In genomic region chr1:30043256-30043655, GRCh38 we compare ENCODE assay signal across 22 cellular contexts.
"Had no signal": no experiment of that assay in that cellular context is flagged by ENCODE, and none has a peak within 500 bp of the region (broad histone marks: within the 10 kb centered on the region; RNA-seq: fewer than 3 reads in every experiment).

No MANE protein-coding gene starts in this region.

- H3K4me3 ChIP-seq: pancreas, prostate gland, sigmoid colon, tibial nerve, vagina had no signal

- ATAC-seq: activated naive CD8-positive, alpha-beta T cell treated with anti-CD3 and anti-CD28 coated beads, Interleukin-2, amount 50 U/mL, for 24 hours; left cardiac atrium; left ventricle myocardium superior; pancreas had no signal

- H3K9me3 Mint-ChIP-seq: activated naive CD4-positive, alpha-beta T cell treated with anti-CD3 and anti-CD28 coated beads, Interleukin-2, amount 50 U/mL, for 24 hours; activated naive CD8-positive, alpha-beta T cell treated with anti-CD3 and anti-CD28 coated beads, Interleukin-2, amount 50 U/mL, for 24 hours; activated T-helper 2 cell treated with anti-CD3 and anti-CD28 coated beads, Interferon-gamma antibody, Interleukin-2, Interleukin-4, amounts not matched to agents 10 μg/mL and 5 μg/mL and 100 μg/mL, durations not matched to agents 14 hours and 24 hours and 36 hours; dendritic cell treated with granulocyte-macrophage colony-stimulating factor and Interleukin-4, amounts not matched to agents 40 ng/mL and 50 ng/mL, for 4 days had no signal

- H3K27ac ChIP-seq: epithelial cell of prostate, pancreas, prostate gland, sigmoid colon, tibial nerve, vagina had no signal

- H3K36me3 Mint-ChIP-seq: activated naive CD4-positive, alpha-beta T cell treated with anti-CD3 and anti-CD28 coated beads, Interleukin-2, amount 50 U/mL, for 24 hours had no signal

- H3K27me3 Mint-ChIP-seq: activated CD4-positive, alpha-beta memory T cell treated with anti-CD3 and anti-CD28 coated beads, Interleukin-2, amount 10 ng/mL, durations not matched to agents 7 days and 5 days; activated CD4-positive, alpha-beta T cell treated with anti-CD3 and anti-CD28 coated beads, Interleukin-2, amount 10 ng/mL, durations not matched to agents 24 days and 14 days; dendritic cell treated with granulocyte-macrophage colony-stimulating factor and Interleukin-4, amounts not matched to agents 40 ng/mL and 50 ng/mL, for 4 days had no signal

- H3K27me3 ChIP-seq: pancreas, tibial nerve, vagina had no signal

- H3K36me3 ChIP-seq: pancreas, prostate gland, sigmoid colon, tibial nerve, vagina had no signal

- H3K4me1 ChIP-seq: pancreas, prostate gland, sigmoid colon, tibial nerve, vagina had no signal

- DNase-seq: activated CD4-positive, alpha-beta memory T cell treated with anti-CD3 and anti-CD28 coated beads, Interleukin-2, amount 10 ng/mL, durations not matched to agents 7 days and 5 days; activated CD4-positive, alpha-beta T cell treated with anti-CD3 and anti-CD28 coated beads, Interleukin-2, amount 10 ng/mL, durations not matched to agents 24 days and 14 days; activated CD4-positive, CD25-positive, alpha-beta regulatory T cell treated with anti-CD3 and anti-CD28 coated beads, Interleukin-2, amount 50 U/mL, for 72 hours; activated naive CD8-positive, alpha-beta T cell treated with anti-CD3 and anti-CD28 coated beads, Interleukin-2, amount 50 U/mL, for 24 hours; activated T-cell treated with anti-CD3 and anti-CD28 coated beads, Interleukin-2, amount 50 U/mL, for 48 hours; amygdala; caudate nucleus; effector CD4-positive, alpha-beta T cell; left cardiac atrium; left ventricle myocardium superior; pancreas; retina; sigmoid colon; small intestine; stimulated activated naive CD4-positive, alpha-beta T cell treated with Interleukin-2 at 50 U/mL for 16 hours had no signal

- H3K9me3 ChIP-seq: pancreas, prostate gland, sigmoid colon, vagina had no signal

- H3K4me3 Mint-ChIP-seq: activated CD4-positive, alpha-beta memory T cell treated with anti-CD3 and anti-CD28 coated beads, Interleukin-2, amount 10 ng/mL, durations not matched to agents 7 days and 5 days; activated CD4-positive, alpha-beta T cell treated with anti-CD3 and anti-CD28 coated beads, Interleukin-2, amount 10 ng/mL, durations not matched to agents 24 days and 14 days; activated naive CD4-positive, alpha-beta T cell treated with anti-CD3 and anti-CD28 coated beads, Interleukin-2, amount 50 U/mL, for 24 hours; activated naive CD8-positive, alpha-beta T cell treated with anti-CD3 and anti-CD28 coated beads, Interleukin-2, amount 50 U/mL, for 24 hours; dendritic cell treated with granulocyte-macrophage colony-stimulating factor and Interleukin-4, amounts not matched to agents 40 ng/mL and 50 ng/mL, for 4 days had no signal

- H3K4me1 Mint-ChIP-seq: activated CD4-positive, alpha-beta memory T cell treated with anti-CD3 and anti-CD28 coated beads, Interleukin-2, amount 10 ng/mL, durations not matched to agents 7 days and 5 days; activated CD4-positive, alpha-beta T cell treated with anti-CD3 and anti-CD28 coated beads, Interleukin-2, amount 10 ng/mL, durations not matched to agents 24 days and 14 days; activated naive CD4-positive, alpha-beta T cell treated with anti-CD3 and anti-CD28 coated beads, Interleukin-2, amount 50 U/mL, for 24 hours had no signal

- H3K27ac Mint-ChIP-seq: activated CD4-positive, alpha-beta memory T cell treated with anti-CD3 and anti-CD28 coated beads, Interleukin-2, amount 10 ng/mL, durations not matched to agents 7 days and 5 days; activated CD4-positive, alpha-beta T cell treated with anti-CD3 and anti-CD28 coated beads, Interleukin-2, amount 10 ng/mL, durations not matched to agents 24 days and 14 days; activated naive CD4-positive, alpha-beta T cell treated with anti-CD3 and anti-CD28 coated beads, Interleukin-2, amount 50 U/mL, for 24 hours; activated naive CD8-positive, alpha-beta T cell treated with anti-CD3 and anti-CD28 coated beads, Interleukin-2, amount 50 U/mL, for 24 hours; activated T-helper 2 cell treated with anti-CD3 and anti-CD28 coated beads, Interferon-gamma antibody, Interleukin-2, Interleukin-4, amounts not matched to agents 10 μg/mL and 5 μg/mL and 100 μg/mL, durations not matched to agents 14 hours and 24 hours and 36 hours; dendritic cell treated with granulocyte-macrophage colony-stimulating factor and Interleukin-4, amounts not matched to agents 40 ng/mL and 50 ng/mL, for 4 days had no signal
